18 cellular contexts compared by ENCODE assay signal in the genomic region with DNA sequence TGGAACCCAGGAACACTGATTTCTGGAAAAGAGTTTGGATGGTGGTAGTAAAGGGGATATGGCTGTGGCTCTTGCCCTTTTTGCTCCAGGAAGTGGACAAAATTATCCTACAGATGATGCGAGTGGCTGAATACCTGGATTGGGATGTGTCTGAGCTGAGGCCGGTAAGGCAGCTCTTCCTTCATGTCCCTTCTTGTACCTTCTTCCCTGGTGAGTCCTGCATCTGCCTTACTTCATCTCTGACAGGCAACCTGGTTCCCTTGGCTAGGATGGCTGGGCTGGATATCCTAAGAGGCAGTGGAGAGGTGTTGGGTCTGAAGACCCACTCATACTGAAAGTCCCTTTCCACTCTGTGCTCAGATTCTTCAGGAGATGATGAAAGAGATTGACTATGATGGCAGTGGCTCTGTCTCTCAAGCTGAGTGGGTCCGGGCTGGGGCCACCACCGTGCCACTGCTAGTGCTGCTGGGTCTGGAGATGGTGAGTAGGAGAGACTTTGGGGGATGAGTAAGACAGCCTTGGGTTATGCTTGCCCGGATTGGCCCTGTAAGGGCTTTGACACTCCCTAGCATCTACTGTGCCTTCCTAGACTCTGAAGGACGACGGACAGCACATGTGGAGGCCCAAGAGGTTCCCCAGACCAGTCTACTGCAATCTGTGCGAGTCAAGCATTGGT. TPM values are rescaled to one million over a fixed set of nuclear protein-coding genes. Genes with fewer than 3 reads are reported as not detected.
A peak's percentile ranks its signal among the peaks of the same experiment; 100 is the strongest.
DNase-seq lines count a peak whose midpoint lies in the region; ATAC-seq and TF ChIP-seq lines count a peak whose summit lies in the region.
"Had no signal": no experiment of that assay in that cellular context is flagged by ENCODE, and none has a peak within 500 bp of the region (broad histone marks: within the 10 kb centered on the region; RNA-seq: fewer than 3 reads in every experiment).

No MANE protein-coding gene starts in this region.

- H3K27me3 ChIP-seq in CD4-positive, alpha-beta memory T cell (ENCODE audit: insufficient read depth, low read length): no peaks in the 10 kb centered on the region
- H3K27me3 ChIP-seq in esophagus (ENCODE audit: control insufficient read depth in 1 of 2, insufficient read depth in 2 of 2, low read length in 2 of 2): no peaks in the 10 kb centered on the region
- H3K27me3 ChIP-seq: BLaER1 treated with 17β-estradiol and CSF1 and Interleukin-3, amounts not matched to agents 10 nM and 100 nM; heart right ventricle; ovary; spleen; tibial nerve had no signal

- H3K36me3 ChIP-seq in CD4-positive, alpha-beta memory T cell (ENCODE audit: insufficient read depth, low read length): peaks cover 80% of the 10 kb centered on the region
- H3K36me3 ChIP-seq in esophagus (ENCODE audit: control insufficient read depth in 2 of 2, insufficient read depth in 2 of 2, low read length in 1 of 2): peaks cover 0 to 31% of the 10 kb centered on the region in 2 donors
- H3K36me3 ChIP-seq: ovary had no signal

- H3K27ac Mint-ChIP-seq in CD4-positive, alpha-beta memory T cell: peak overlapping the region; percentile 75 to 96 (median 92)
- H3K27ac Mint-ChIP-seq in activated CD8-positive, alpha-beta T cell treated with anti-CD3 and anti-CD28 coated beads, Interleukin-2, amount 10 ng/mL, durations not matched to agents 7 days and 5 days: peak overlapping the region; percentile 58
- no peak overlapping the region for H3K27ac Mint-ChIP-seq in type B pancreatic cell

- DNase-seq in CD4-positive, alpha-beta memory T cell: no peak
- no peak for DNase-seq in activated CD8-positive, alpha-beta T cell treated with anti-CD3 and anti-CD28 coated beads, Interleukin-2, amount 10 ng/mL, durations not matched to agents 7 days and 5 days
- DNase-seq in SIG-M5 treated with dmso at 0.1 percent for 504 hours (lab: John Stamatoyannopoulos, UW; ENCODE audit: unreplicated experiment) (no peak), SW 1271 (lab: John Stamatoyannopoulos, UW) (no peak), type B pancreatic cell (ENCODE audit: extremely low spot score, unreplicated experiment) (no peak)
- DNase-seq: DND-41, erythroblast, heart right ventricle, kidney glomerular epithelial cell, mucosa of descending colon, NCI-H1694, ovary, spleen had no signal

- peaks cover 64 to 92% (median 75%) of the 10 kb centered on the region in 4 donors for H3K4me1 Mint-ChIP-seq in CD4-positive, alpha-beta memory T cell
- H3K4me1 Mint-ChIP-seq in activated CD8-positive, alpha-beta T cell treated with anti-CD3 and anti-CD28 coated beads, Interleukin-2, amount 10 ng/mL, durations not matched to agents 7 days and 5 days (ENCODE audit: low read depth): peaks cover 79% of the 10 kb centered on the region
- peaks cover 11% of the 10 kb centered on the region for H3K4me1 Mint-ChIP-seq in type B pancreatic cell (ENCODE audit: unreplicated experiment)

- TF ChIP-seq CTCF in 22Rv1 (IDR thresholded peaks at IDR 0.05) (no peak), type B pancreatic cell (conservative IDR thresholded peaks at IDR 0.05) (no peak)

- POLR2A ChIA-PET in CD4-positive, alpha-beta memory T cell (lab: Charles Lee; ENCODE audit: partially characterized antibody): interaction anchor here (0.5 to 47.8 kb wide), 18 partner anchors 5 to 282 kb away, joined by 3 to 1214 read pairs (median 4); a partner anchor contains a TSS
- POLR2A ChIA-PET in activated CD8-positive, alpha-beta T cell treated with anti-CD3 and anti-CD28 coated beads, Interleukin-2, amount 10 ng/mL, durations not matched to agents 7 days and 5 days (lab: Charles Lee): interaction anchor here (0.6 to 14.0 kb wide), 11 partner anchors 11 to 200 kb away, joined by 3 to 139 read pairs (median 6); a partner anchor contains a TSS

- peaks cover 79% of the 10 kb centered on the region for H3K4me1 ChIP-seq in CD4-positive, alpha-beta memory T cell (ENCODE audit: insufficient read depth, low read length)
- H3K4me1 ChIP-seq in esophagus (ENCODE audit: control insufficient read depth in 2 of 2, insufficient read depth in 2 of 2, low read length in 1 of 2): peaks cover 4 to 14% of the 10 kb centered on the region in 2 donors

- ATAC-seq in activated CD8-positive, alpha-beta T cell treated with anti-CD3 and anti-CD28 coated beads, Interleukin-2, amount 10 ng/mL, durations not matched to agents 7 days and 5 days: no peak
- ATAC-seq in GM21526 (IDR thresholded peaks at IDR 0.05; ENCODE audit: low FRiP score, unreplicated experiment): no peak

- intact Hi-C loops in CD4-positive, alpha-beta memory T cell (cut with micrococcal nuclease): no loop called here

- H3K36me3 Mint-ChIP-seq in CD4-positive, alpha-beta memory T cell: peaks cover 89 to 95% of the 10 kb centered on the region in 2 donors
- H3K36me3 Mint-ChIP-seq in activated CD8-positive, alpha-beta T cell treated with anti-CD3 and anti-CD28 coated beads, Interleukin-2, amount 10 ng/mL, durations not matched to agents 7 days and 5 days (ENCODE audit: low read depth): peaks cover 98% of the 10 kb centered on the region
- H3K36me3 Mint-ChIP-seq in type B pancreatic cell: peaks cover 3% of the 10 kb centered on the region

- H3K27me3 Mint-ChIP-seq in CD4-positive, alpha-beta memory T cell: no peaks in the 10 kb centered on the region
- no peaks in the 10 kb centered on the region for H3K27me3 Mint-ChIP-seq in activated CD8-positive, alpha-beta T cell treated with anti-CD3 and anti-CD28 coated beads, Interleukin-2, amount 10 ng/mL, durations not matched to agents 7 days and 5 days (ENCODE audit: low read depth)
- H3K27me3 Mint-ChIP-seq in type B pancreatic cell: peaks cover 27% of the 10 kb centered on the region

- H3K9me3 Mint-ChIP-seq in CD4-positive, alpha-beta memory T cell: no peaks in the 10 kb centered on the region
- no peaks in the 10 kb centered on the region for H3K9me3 Mint-ChIP-seq in activated CD8-positive, alpha-beta T cell treated with anti-CD3 and anti-CD28 coated beads, Interleukin-2, amount 10 ng/mL, durations not matched to agents 7 days and 5 days (ENCODE audit: insufficient read depth)
- no peaks in the 10 kb centered on the region for H3K9me3 Mint-ChIP-seq in type B pancreatic cell

- WGBS in esophagus, 2 donors: 63 to 75% methylated on average over 8 of the region's 8 CpGs

- H3K9me3 ChIP-seq in CD4-positive, alpha-beta memory T cell (ENCODE audit: control insufficient read depth in 1 of 2, low read length in 2 of 2): no peaks in the 10 kb centered on the region
- no peaks in the 10 kb centered on the region for H3K9me3 ChIP-seq in esophagus (ENCODE audit: control insufficient read depth in 2 of 2, insufficient read depth in 1 of 2, low read depth in 1 of 2, low read length in 1 of 2)
- H3K9me3 ChIP-seq: BLaER1 treated with 17β-estradiol and CSF1 and Interleukin-3, amounts not matched to agents 10 nM and 100 nM; heart right ventricle; mucosa of descending colon; ovary; spleen; tibial nerve had no signal

- peak overlapping the region in 5 of 8 donors; percentile 11 to 70 (median 43) for H3K4me3 Mint-ChIP-seq in CD4-positive, alpha-beta memory T cell
- H3K4me3 Mint-ChIP-seq in activated CD8-positive, alpha-beta T cell treated with anti-CD3 and anti-CD28 coated beads, Interleukin-2, amount 10 ng/mL, durations not matched to agents 7 days and 5 days: no peak overlapping the region
- no peak overlapping the region for H3K4me3 Mint-ChIP-seq in type B pancreatic cell

- no peak overlapping the region for H3K4me3 ChIP-seq in CD4-positive, alpha-beta memory T cell (ENCODE audit: low read length in 2 of 2)
- H3K4me3 ChIP-seq in esophagus (ENCODE audit: low read depth in 1 of 2, low read length in 2 of 2): no peak overlapping the region
- H3K4me3 ChIP-seq: BLaER1 treated with 17β-estradiol and CSF1 and Interleukin-3, amounts not matched to agents 10 nM and 100 nM; heart right ventricle; mucosa of descending colon; ovary; spleen; tibial nerve had no signal

- peak overlapping the region; percentile 51 for H3K27ac ChIP-seq in 22Rv1
- H3K27ac ChIP-seq in CD4-positive, alpha-beta memory T cell (ENCODE audit: low read depth, low read length): peak overlapping the region; percentile 5
- peak overlapping the region; percentile 77 to 91 for H3K27ac ChIP-seq in esophagus (ENCODE audit: low read depth in 2 of 2, low read length in 1 of 2)
- H3K27ac ChIP-seq: ovary had no signal

- CTCF ChIA-PET in CD4-positive, alpha-beta memory T cell (lab: Charles Lee; ENCODE audit: partially characterized antibody): interaction anchor here (0.9 to 7.5 kb wide), 19 partner anchors 8 to 210 kb away, joined by 3 to 107 read pairs (median 7); a partner anchor contains a TSS
- CTCF ChIA-PET in activated CD8-positive, alpha-beta T cell treated with anti-CD3 and anti-CD28 coated beads, Interleukin-2, amount 10 ng/mL, durations not matched to agents 7 days and 5 days (lab: Charles Lee): interaction anchor here (0.6 to 5.2 kb wide), 29 partner anchors 9 to 219 kb away, joined by 3 to 75 read pairs (median 4); a partner anchor contains a TSS

RNA-seq across cellular contexts. Expression of a gene that starts 8.0 kb away (rescaled TPM):
- 1,000 to 10,000 TPM; 1,301 to 1,410 TPM for total RNA-seq in CD4-positive, alpha-beta memory T cell
- polyA plus RNA-seq in CD4-positive, alpha-beta memory T cell: 100 to 1,000 TPM; 195 to 493 TPM
- 100 to 1,000 TPM; 541 to 575 TPM for total RNA-seq in activated CD8-positive, alpha-beta T cell treated with anti-CD3 and anti-CD28 coated beads, Interleukin-2, amount 10 ng/mL, durations not matched to agents 7 days and 5 days
- polyA plus RNA-seq in esophagus: 100 to 1,000 TPM; 128 to 291 TPM
- 28.6 and 46.6 TPM in 2 replicates for total RNA-seq in type B pancreatic cell (ENCODE audit: low replicate concordance)

RNA-seq across cellular contexts. Expression of a gene that starts 11.3 kb away (rescaled TPM):
- total RNA-seq in CD4-positive, alpha-beta memory T cell: 10 to 100 TPM; 35.7 to 39.3 TPM
- 10 to 100 TPM; 75.1 to 86.9 TPM for polyA plus RNA-seq in CD4-positive, alpha-beta memory T cell
- 10 to 100 TPM; 51.6 to 52.2 TPM for total RNA-seq in activated CD8-positive, alpha-beta T cell treated with anti-CD3 and anti-CD28 coated beads, Interleukin-2, amount 10 ng/mL, durations not matched to agents 7 days and 5 days
- polyA plus RNA-seq in esophagus: 10 to 100 TPM; 63.7 to 71.0 TPM
- 28.0 and 33.7 TPM in 2 replicates for total RNA-seq in type B pancreatic cell (ENCODE audit: low replicate concordance)

RNA-seq across cellular contexts. Expression of a gene that starts 26.9 kb away (rescaled TPM):
- total RNA-seq in CD4-positive, alpha-beta memory T cell: not detected
- polyA plus RNA-seq in CD4-positive, alpha-beta memory T cell: not detected
- under 1 TPM; 0.10 to 0.55 TPM for total RNA-seq in activated CD8-positive, alpha-beta T cell treated with anti-CD3 and anti-CD28 coated beads, Interleukin-2, amount 10 ng/mL, durations not matched to agents 7 days and 5 days
- polyA plus RNA-seq in esophagus: under 1 TPM; 0.63 to 0.75 TPM
- total RNA-seq in type B pancreatic cell (ENCODE audit: low replicate concordance): 1.4 and 136 TPM in 2 replicates

RNA-seq across cellular contexts. Expression of a gene that starts 27.7 kb away (rescaled TPM):
- 10 to 100 TPM; 17.5 to 21.5 TPM for total RNA-seq in CD4-positive, alpha-beta memory T cell
- polyA plus RNA-seq in CD4-positive, alpha-beta memory T cell: 1 to 10 TPM; 4.7 to 5.7 TPM
- 100 to 1,000 TPM; 128 to 130 TPM for total RNA-seq in activated CD8-positive, alpha-beta T cell treated with anti-CD3 and anti-CD28 coated beads, Interleukin-2, amount 10 ng/mL, durations not matched to agents 7 days and 5 days
- polyA plus RNA-seq in esophagus: 10 to 100 TPM in 1 of 2 donors, 1 to 10 TPM in 1; 9.2 to 18.8 TPM
- total RNA-seq in type B pancreatic cell (ENCODE audit: low replicate concordance): 52.8 and 82.8 TPM in 2 replicates

RNA-seq across cellular contexts. Expression of a gene that starts 34.9 kb away (rescaled TPM):
- 100 to 1,000 TPM; 106 to 112 TPM for total RNA-seq in CD4-positive, alpha-beta memory T cell
- polyA plus RNA-seq in CD4-positive, alpha-beta memory T cell: 10 to 100 TPM; 67.5 to 80.8 TPM
- 10 to 100 TPM; 51.9 to 52.9 TPM for total RNA-seq in activated CD8-positive, alpha-beta T cell treated with anti-CD3 and anti-CD28 coated beads, Interleukin-2, amount 10 ng/mL, durations not matched to agents 7 days and 5 days
- polyA plus RNA-seq in esophagus: 10 to 100 TPM; 78.2 to 88.8 TPM
- total RNA-seq in type B pancreatic cell (ENCODE audit: low replicate concordance): 105 and 131 TPM in 2 replicates

Comparison
In these comparisons a context has a peak if more than half of its experiments do, and no peak if none do; other contexts are left out.
1. H3K27ac ChIP-seq: peak in every context shown above with its lines; median percentile 84 in esophagus; 51 in 22Rv1; 5 in CD4-positive, alpha-beta memory T cell.
2. H3K4me3 Mint-ChIP-seq: peak in CD4-positive, alpha-beta memory T cell (5 of 8); none in activated CD8-positive, alpha-beta T cell treated with anti-CD3 and anti-CD28 coated beads, Interleukin-2, amount 10 ng/mL, durations not matched to agents 7 days and 5 days (single experiment) and type B pancreatic cell (single experiment).
3. RNA of a gene that starts 8.0 kb away (total RNA-seq): 1,301 to 1,410 TPM in CD4-positive, alpha-beta memory T cell and 541 to 575 TPM in activated CD8-positive, alpha-beta T cell treated with anti-CD3 and anti-CD28 coated beads, Interleukin-2, amount 10 ng/mL, durations not matched to agents 7 days and 5 days; 28.6 to 46.6 TPM in type B pancreatic cell; every median in the first group is over 10 times any median in the second.